ENCODE assay signal across 13 cellular contexts in the genomic region with DNA sequence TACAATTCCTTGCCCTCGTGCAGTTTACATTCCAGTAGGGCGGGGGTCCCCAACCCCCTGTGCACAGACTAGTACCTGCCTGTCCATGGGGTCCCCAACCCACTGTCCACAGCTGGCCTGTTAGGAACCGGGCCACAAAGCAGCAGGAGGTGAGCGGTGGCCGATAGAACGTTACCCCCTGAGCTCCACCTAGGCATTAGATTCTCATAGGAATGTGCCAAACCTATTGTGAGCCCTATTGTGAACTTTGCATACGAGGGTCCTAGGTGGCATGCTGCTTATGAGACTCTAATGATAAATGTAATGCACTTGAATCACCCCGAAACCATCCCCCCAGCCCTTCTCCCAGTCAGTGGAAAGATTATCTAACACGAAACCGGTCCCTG. TPM values are rescaled to one million over a fixed set of nuclear protein-coding genes. Genes with fewer than 3 reads are reported as not detected.
DNase-seq lines count a peak whose midpoint lies in the region; ATAC-seq, FAIRE-seq and TF ChIP-seq lines count a peak whose summit lies in the region.
"Had no signal": no experiment of that assay in that cellular context is flagged by ENCODE, and none has a peak within 500 bp of the region (broad histone marks: within the 10 kb centered on the region; RNA-seq: fewer than 3 reads in every experiment).

No MANE protein-coding gene starts in this region.

- POLR2A ChIA-PET in HepG2 (lab: Yijun Ruan, JAX) = no interaction called here

- intact Hi-C loops in HepG2 (cut with micrococcal nuclease; ENCODE audit: unreplicated experiment) (no loop called here), right lobe of liver (cut with DNase I) (no loop called here)

- H3K36me3 ChIP-seq in HepG2 (replicated peaks in 1 of 2; ENCODE audit: control insufficient read depth in 1 of 2, insufficient read depth in 2 of 2, low read length in 2 of 2) = no peaks in the 10 kb centered on the region
- no peaks in the 10 kb centered on the region for H3K36me3 ChIP-seq in right lobe of liver
- H3K36me3 ChIP-seq in SJSA1 = peaks cover 14% of the 10 kb centered on the region
- no peaks in the 10 kb centered on the region for H3K36me3 ChIP-seq in fibroblast of lung (ENCODE audit: control insufficient read depth, insufficient read depth, low read length)

- no peak for FAIRE-seq in HepG2 (lab: Jason Lieb, UNC)
- FAIRE-seq: GM12892 had no signal

- H3K4me1 ChIP-seq in HepG2 (ENCODE audit: insufficient read depth, low read length) (peaks cover 40% of the 10 kb centered on the region), right lobe of liver (peaks cover 0 to 26% (median 11%) of the 10 kb centered on the region in 4 donors), SJSA1 (replicated peaks) (0 out of 2 replicates have a peak, but pooled peaks cover 3% of the 10 kb centered on the region), fibroblast of lung (ENCODE audit: control insufficient read depth, extremely low read depth, insufficient read depth, low read length) (no peaks in the 10 kb centered on the region)

- TF ChIP-seq EP300 in HepG2 (IDR thresholded peaks at IDR 0.05; ENCODE audit: low read depth in 2 of 2, low read length in 2 of 2) (no peak), HepG2 (CRISPR knock-in tag; IDR thresholded peaks at IDR 0.05; ENCODE audit: borderline replicate concordance) (no peak)

- in situ Hi-C loops in HepG2 (cut with HindIII; ENCODE audit: extremely low pct_ligation_motif_present, low pct_unique_long_range_greater_than_20kb) = no loop called here

- peaks cover 6% of the 10 kb centered on the region for H3K79me2 ChIP-seq in HepG2 (ENCODE audit: insufficient read depth, low read length)
- H3K79me2 ChIP-seq in fibroblast of lung (ENCODE audit: control insufficient read depth, insufficient read depth, low read length) = peaks cover 2% of the 10 kb centered on the region

- peak overlapping the region; percentile 83 for H3K4me2 ChIP-seq in HepG2 (ENCODE audit: low read depth, low read length)
- H3K4me2 ChIP-seq in fibroblast of lung (ENCODE audit: extremely low read depth, insufficient read depth, low read length) = peak overlapping the region; percentile 70

- TF ChIP-seq POLR2A in HepG2 (IDR thresholded peaks at IDR 0.05; ENCODE audit: insufficient read depth in 1 of 2, low read depth in 2 of 2, low read length in 2 of 2) (peak in 1 of 2 experiments; percentile 19; a peak in 1 of 4 replicates), right lobe of liver (IDR thresholded peaks at IDR 0.05) (no peak)

- DNase-seq in HepG2 (ENCODE audit: low spot score) (no peak), right lobe of liver (no peak), SJSA1 (ENCODE audit: low read depth in 1 of 2, low spot score in 2 of 2) (no peak), fibroblast of lung (ENCODE audit: low read depth in 2 of 2) (no peak), SHP77 (lab: John Stamatoyannopoulos, UW) (no peak)
- DNase-seq: C1 segment of cervical spinal cord; midbrain; NCI-H1417; stimulated activated CD4-positive, alpha-beta T cell treated with anti-CD3 and anti-CD28 coated beads, Interleukin-12 subunit alpha, Interleukin-12 subunit beta, amount 100 ng/mL, for 4 hours had no signal

- no peaks in the 10 kb centered on the region for H4K20me1 ChIP-seq in HepG2 (ENCODE audit: insufficient read depth, low read length)
- no peaks in the 10 kb centered on the region for H4K20me1 ChIP-seq in fibroblast of lung (ENCODE audit: control insufficient read depth, extremely low read depth, insufficient read depth, low read length)

- CTCF ChIA-PET in HepG2 (lab: Yijun Ruan, JAX; ENCODE audit: low intra/inter-chr PET ratio, low total read pairs) = no interaction called here

- H3K4me3 ChIP-seq in HepG2 (replicated peaks in 1 of 3; ENCODE audit: insufficient read depth in 1 of 3, low read depth in 2 of 3, low read length in 3 of 3) = peak overlapping the region; percentile 72 to 98 (median 87); a peak in 2 of 6 replicates
- no peak overlapping the region for H3K4me3 ChIP-seq in right lobe of liver
- peak overlapping the region; percentile 82; the same call in 1 of the 2 replicates for H3K4me3 ChIP-seq in SJSA1
- H3K4me3 ChIP-seq in fibroblast of lung (replicated peaks in 1 of 4; ENCODE audit: control extremely low read depth in 1 of 4, insufficient read depth in 1 of 4, low read depth in 3 of 4, low read length in 4 of 4) = peak overlapping the region in 2 of 4 experiments; percentile 92 to 95

- BruUV-seq in HepG2 (replicated peaks; lab: Mats Ljungman, UMichigan) = no TSS peak

- H3K9ac ChIP-seq in HepG2 (ENCODE audit: insufficient read depth, low read depth, low read length) (peak overlapping the region; percentile 89; the same call in 1 of the 2 replicates), fibroblast of lung (ENCODE audit: insufficient read depth, low read length) (no peak overlapping the region)

- ATAC-seq in HepG2 (no peak), right lobe of liver (no peak), HG02885 (IDR thresholded peaks at IDR 0.05; ENCODE audit: poor library complexity, unreplicated experiment) (no peak), HG03442 (IDR thresholded peaks at IDR 0.05; ENCODE audit: unreplicated experiment) (no peak), GM21447 (IDR thresholded peaks at IDR 0.05; ENCODE audit: unreplicated experiment) (no peak)

- H2AFZ ChIP-seq in HepG2 (ENCODE audit: low read length) (no peak overlapping the region), fibroblast of lung (ENCODE audit: low read length) (no peak overlapping the region)

- H3K27me3 ChIP-seq in HepG2 (ENCODE audit: control insufficient read depth in 1 of 2, insufficient read depth in 2 of 2, low read length in 2 of 2) (no peaks in the 10 kb centered on the region; a peak in 1 of 5 replicates), right lobe of liver (no peaks in the 10 kb centered on the region), SJSA1 (replicated peaks) (no peaks in the 10 kb centered on the region), fibroblast of lung (ENCODE audit: control insufficient read depth, insufficient read depth, low read length) (no peaks in the 10 kb centered on the region)

- TF ChIP-seq CTCF in HepG2 (CRISPR knock-in tag; IDR thresholded peaks at IDR 0.05) = no peak
- no peak for TF ChIP-seq CTCF in right lobe of liver (IDR thresholded peaks at IDR 0.05)
- no peak for TF ChIP-seq CTCF in fibroblast of lung (conservative IDR thresholded peaks at IDR 0.05 in 1 of 2, IDR thresholded peaks at IDR 0.05 in 1 of 2; ENCODE audit: low read depth in 1 of 2, low read length in 2 of 2)

- WGBS in HepG2 (ENCODE audit: low lambda C conversion rate) = 95% methylated on average over 10 of the region's 10 CpGs
- 83% methylated on average over 4 of the region's 10 CpGs for WGBS in right lobe of liver (ENCODE audit: insufficient coverage, low coverage, low lambda C conversion rate, missing lambda C conversion rate)

- TF ChIP-seq RAD21 in HepG2 (CRISPR knock-in tag; IDR thresholded peaks at IDR 0.05) = no peak

- H3K9me3 ChIP-seq in HepG2 (ENCODE audit: low read length) (no peaks in the 10 kb centered on the region), right lobe of liver (no peaks in the 10 kb centered on the region), SJSA1 (replicated peaks) (no peaks in the 10 kb centered on the region), fibroblast of lung (ENCODE audit: control insufficient read depth, insufficient read depth, low read depth, low read length) (no peaks in the 10 kb centered on the region)

- H3K27ac ChIP-seq in HepG2 (ENCODE audit: extremely low read length, insufficient read depth, low read length) (no peak overlapping the region), right lobe of liver (no peak overlapping the region), SJSA1 (no peak overlapping the region), fibroblast of lung (ENCODE audit: insufficient read depth, low read length) (no peak overlapping the region)

RNA-seq across cellular contexts. Expression of gene REXO5, which starts 1.5 kb away (rescaled TPM):
- total RNA-seq in HepG2 (2016; rRNA removed; fragmentation: Illumina TruSeq; extraction: Trizol) (13.1 and 14.4 TPM in 2 replicates), right lobe of liver (1 to 10 TPM; 1.1 to 2.9 (median 2.4) TPM), fibroblast of lung (3.1 and 9.1 TPM in 2 replicates)
- total RNA-seq in HepG2 (2016; cell fraction: cytosol; rRNA removed; fragmentation: Illumina TruSeq; extraction: Trizol; ENCODE audit: low read depth) = 13.8 and 15.9 TPM in 2 replicates
- total RNA-seq in HepG2 (2016; cell fraction: insoluble cytoplasmic fraction; rRNA removed; fragmentation: Illumina TruSeq; extraction: Trizol) = 12.0 and 13.3 TPM in 2 replicates
- 10.3 and 11.4 TPM in 2 replicates for total RNA-seq in HepG2 (2016; cell fraction: membrane; rRNA removed; fragmentation: Illumina TruSeq; extraction: Trizol)
- total RNA-seq in HepG2 (2016; cell fraction: nucleus; rRNA removed; fragmentation: Illumina TruSeq; extraction: Trizol) = 18.6 and 20.9 TPM in 2 replicates
- polyA plus RNA-seq in HepG2 (2011; rRNA removed) (5.5 and 5.9 TPM in 2 replicates), fibroblast of lung (5.6 and 8.0 TPM in 2 replicates)
- polyA plus RNA-seq in HepG2 (2011; cell fraction: cytosol; rRNA removed) = 2.1 and 2.7 TPM in 2 replicates
- 9.1 and 9.5 TPM in 2 replicates for polyA plus RNA-seq in HepG2 (2011; cell fraction: nucleus; rRNA removed)
- 3.5 and 6.7 TPM in 2 replicates for polyA plus RNA-seq in HepG2 (2012)
- 2.0 and 2.6 TPM in 2 replicates for polyA plus RNA-seq in HepG2 (2016; cell fraction: cytosol; fragmentation: Illumina TruSeq; extraction: Trizol; ENCODE audit: low read depth)
- polyA plus RNA-seq in HepG2 (2016; cell fraction: insoluble cytoplasmic fraction; fragmentation: Illumina TruSeq; extraction: Trizol; ENCODE audit: low read depth) = 10.4 and 10.8 TPM in 2 replicates
- polyA plus RNA-seq in HepG2 (2016; cell fraction: membrane; fragmentation: Illumina TruSeq; extraction: Trizol; ENCODE audit: low read depth) = 3.7 and 4.7 TPM in 2 replicates
- polyA plus RNA-seq in HepG2 (2016; cell fraction: nucleus; fragmentation: Illumina TruSeq; extraction: Trizol; ENCODE audit: insufficient read depth, low read depth) = 17.5 and 20.3 TPM in 2 replicates
- polyA minus RNA-seq in HepG2 (2011; rRNA and poly(A)+ RNA removed; ENCODE audit: low replicate concordance) = 6.7 and 10.1 TPM in 2 replicates
- 3.8 and 5.8 TPM in 2 replicates for polyA minus RNA-seq in HepG2 (2011; cell fraction: cytosol; rRNA and poly(A)+ RNA removed)
- polyA minus RNA-seq in HepG2 (2011; cell fraction: nucleus; rRNA and poly(A)+ RNA removed) = 26.3 and 29.6 TPM in 2 replicates
- 19.7 and 26.2 TPM in 2 replicates for total RNA-seq in SJSA1 (2014; rRNA removed; shearing (Covaris generic))
- polyA plus RNA-seq in fibroblast of lung (2012) = 4.3 and 7.6 TPM in 2 replicates
- polyA minus RNA-seq in fibroblast of lung (ENCODE audit: low replicate concordance) = 3.0 and 10.1 TPM in 2 replicates

RNA-seq across cellular contexts. Expression of gene ERI2, which starts 1.5 kb away (rescaled TPM):
- total RNA-seq in HepG2 (2016; rRNA removed; fragmentation: Illumina TruSeq; extraction: Trizol) (41.3 and 53.1 TPM in 2 replicates), right lobe of liver (10 to 100 TPM in 5 of 6 experiments, 1 to 10 TPM in 1; 9.8 to 15.9 (median 14.8) TPM), fibroblast of lung (22.3 and 30.1 TPM in 2 replicates)
- total RNA-seq in HepG2 (2016; cell fraction: cytosol; rRNA removed; fragmentation: Illumina TruSeq; extraction: Trizol; ENCODE audit: low read depth) = 19.3 and 19.4 TPM in 2 replicates
- 40.2 and 47.3 TPM in 2 replicates for total RNA-seq in HepG2 (2016; cell fraction: insoluble cytoplasmic fraction; rRNA removed; fragmentation: Illumina TruSeq; extraction: Trizol)
- total RNA-seq in HepG2 (2016; cell fraction: membrane; rRNA removed; fragmentation: Illumina TruSeq; extraction: Trizol) = 41.1 and 44.1 TPM in 2 replicates
- total RNA-seq in HepG2 (2016; cell fraction: nucleus; rRNA removed; fragmentation: Illumina TruSeq; extraction: Trizol) = 48.1 and 48.5 TPM in 2 replicates
- polyA plus RNA-seq in HepG2 (2011; rRNA removed) (16.3 and 17.4 TPM in 2 replicates), fibroblast of lung (10.5 and 14.5 TPM in 2 replicates)
- polyA plus RNA-seq in HepG2 (2011; cell fraction: cytosol; rRNA removed) = 7.2 and 9.4 TPM in 2 replicates
- polyA plus RNA-seq in HepG2 (2011; cell fraction: nucleus; rRNA removed) = 24.8 and 33.6 TPM in 2 replicates
- 11.3 and 21.2 TPM in 2 replicates for polyA plus RNA-seq in HepG2 (2012)
- polyA plus RNA-seq in HepG2 (2016; cell fraction: cytosol; fragmentation: Illumina TruSeq; extraction: Trizol; ENCODE audit: low read depth) = 3.9 and 6.1 TPM in 2 replicates
- polyA plus RNA-seq in HepG2 (2016; cell fraction: insoluble cytoplasmic fraction; fragmentation: Illumina TruSeq; extraction: Trizol; ENCODE audit: low read depth) = 40.1 and 44.5 TPM in 2 replicates
- polyA plus RNA-seq in HepG2 (2016; cell fraction: membrane; fragmentation: Illumina TruSeq; extraction: Trizol; ENCODE audit: low read depth) = 16.7 and 17.7 TPM in 2 replicates
- polyA plus RNA-seq in HepG2 (2016; cell fraction: nucleus; fragmentation: Illumina TruSeq; extraction: Trizol; ENCODE audit: insufficient read depth, low read depth) = 46.2 and 48.0 TPM in 2 replicates
- 10.5 and 15.9 TPM in 2 replicates for polyA minus RNA-seq in HepG2 (2011; rRNA and poly(A)+ RNA removed; ENCODE audit: low replicate concordance)
- 8.3 and 13.4 TPM in 2 replicates for polyA minus RNA-seq in HepG2 (2011; cell fraction: cytosol; rRNA and poly(A)+ RNA removed)
- 45.3 and 46.2 TPM in 2 replicates for polyA minus RNA-seq in HepG2 (2011; cell fraction: nucleus; rRNA and poly(A)+ RNA removed)
- total RNA-seq in SJSA1 (2014; rRNA removed; shearing (Covaris generic)) = 40.0 and 47.4 TPM in 2 replicates
- 7.5 and 12.1 TPM in 2 replicates for polyA plus RNA-seq in fibroblast of lung (2012)
- polyA minus RNA-seq in fibroblast of lung (ENCODE audit: low replicate concordance) = 0.31 and 0.48 TPM in 2 replicates

RNA-seq across cellular contexts. Expression of gene ACSM3, which starts 44.0 kb away (rescaled TPM):
- total RNA-seq in HepG2 (2016; rRNA removed; fragmentation: Illumina TruSeq; extraction: Trizol) (108 and 125 TPM in 2 replicates), right lobe of liver (100 to 1,000 TPM in 1 of 6 experiments, 10 to 100 TPM in 5; 24.5 to 109 (median 57.9) TPM), fibroblast of lung (1.3 and 2.3 TPM in 2 replicates)
- 16.9 and 17.5 TPM in 2 replicates for total RNA-seq in HepG2 (2016; cell fraction: cytosol; rRNA removed; fragmentation: Illumina TruSeq; extraction: Trizol; ENCODE audit: low read depth)
- total RNA-seq in HepG2 (2016; cell fraction: insoluble cytoplasmic fraction; rRNA removed; fragmentation: Illumina TruSeq; extraction: Trizol) = 103 and 128 TPM in 2 replicates
- total RNA-seq in HepG2 (2016; cell fraction: membrane; rRNA removed; fragmentation: Illumina TruSeq; extraction: Trizol) = 55.2 and 56.2 TPM in 2 replicates
- total RNA-seq in HepG2 (2016; cell fraction: nucleus; rRNA removed; fragmentation: Illumina TruSeq; extraction: Trizol) = 194 and 207 TPM in 2 replicates
- polyA plus RNA-seq in HepG2 (2011; rRNA removed) (74.0 and 84.3 TPM in 2 replicates), fibroblast of lung (0.29 and 0.32 TPM in 2 replicates)
- polyA plus RNA-seq in HepG2 (2011; cell fraction: cytosol; rRNA removed) = 50.4 and 63.7 TPM in 2 replicates
- 123 and 153 TPM in 2 replicates for polyA plus RNA-seq in HepG2 (2011; cell fraction: nucleus; rRNA removed)
- polyA plus RNA-seq in HepG2 (2012) = 99.7 and 110 TPM in 2 replicates
- 14.1 and 15.2 TPM in 2 replicates for polyA plus RNA-seq in HepG2 (2016; cell fraction: cytosol; fragmentation: Illumina TruSeq; extraction: Trizol; ENCODE audit: low read depth)
- 156 and 162 TPM in 2 replicates for polyA plus RNA-seq in HepG2 (2016; cell fraction: insoluble cytoplasmic fraction; fragmentation: Illumina TruSeq; extraction: Trizol; ENCODE audit: low read depth)
- polyA plus RNA-seq in HepG2 (2016; cell fraction: membrane; fragmentation: Illumina TruSeq; extraction: Trizol; ENCODE audit: low read depth) = 43.7 and 47.6 TPM in 2 replicates
- polyA plus RNA-seq in HepG2 (2016; cell fraction: nucleus; fragmentation: Illumina TruSeq; extraction: Trizol; ENCODE audit: insufficient read depth, low read depth) = 215 and 247 TPM in 2 replicates
- polyA minus RNA-seq in HepG2 (2011; rRNA and poly(A)+ RNA removed; ENCODE audit: low replicate concordance) = 0.82 and 141 TPM in 2 replicates
- polyA minus RNA-seq in HepG2 (2011; cell fraction: cytosol; rRNA and poly(A)+ RNA removed) = 18.3 and 32.4 TPM in 2 replicates
- polyA minus RNA-seq in HepG2 (2011; cell fraction: nucleus; rRNA and poly(A)+ RNA removed) = 204 and 288 TPM in 2 replicates
- total RNA-seq in SJSA1 (2014; rRNA removed; shearing (Covaris generic)) = 0.18 TPM in 1 of 2 replicates, not detected in the other
- 0.21 and 0.47 TPM in 2 replicates for polyA plus RNA-seq in fibroblast of lung (2012)
- polyA minus RNA-seq in fibroblast of lung (ENCODE audit: low replicate concordance) = not detected in 2 replicates

Comparison
In these comparisons a context has a peak if more than half of its experiments do, and no peak if none do; other contexts are left out.
1. H3K4me3 ChIP-seq: peak in HepG2 (3 of 3) and SJSA1 (single experiment); none in right lobe of liver (0 of 3).